ENCODE assay signal across 2 cellular contexts in genomic region chr1:53068314-53069084, GRCh38.
A peak's percentile ranks its signal among the peaks of the same experiment; 100 is the strongest.
TF ChIP-seq lines count a peak whose summit lies in the region.

No MANE protein-coding gene starts in this region.

TF ChIP-seq in HepG2, 621 proteins besides CTCF, POLR2A, EP300 and RAD21:
- TF ChIP-seq TP53 (CRISPR knock-in tag; conservative IDR thresholded peaks at IDR 0.05) (no peak), CEBPB (IDR thresholded peaks at IDR 0.05; ENCODE audit: borderline replicate concordance, low read depth, low read length) (peak; percentile 13; the same call in 1 of the 2 replicates), ZEB1 (IDR thresholded peaks at IDR 0.05; ENCODE audit: insufficient replicate concordance, low read depth) (no peak), CENPT (CRISPR knock-in tag; IDR thresholded peaks at IDR 0.05; ENCODE audit: low read depth) (no peak)

TF ChIP-seq in K562, 482 proteins besides CTCF, POLR2A, EP300 and RAD21:
- no peak for TF ChIP-seq ARID3A (IDR thresholded peaks at IDR 0.05; ENCODE audit: borderline replicate concordance, low read depth, low read length)
- peak; percentile 78 for TF ChIP-seq ATF3 (IDR thresholded peaks at IDR 0.05)
- no peak; the same call in 1 of the 2 replicates for TF ChIP-seq ATF3 (CRISPR knock-in tag; conservative IDR thresholded peaks at IDR 0.05)
- TF ChIP-seq TEAD4 (IDR thresholded peaks at IDR 0.05; ENCODE audit: low read length): peak; percentile 71
- TF ChIP-seq TEAD4 (CRISPR knock-in tag; IDR thresholded peaks at IDR 0.05; ENCODE audit: borderline replicate concordance): no peak
- peak; percentile 34; the same call in 1 of the 2 replicates for TF ChIP-seq CEBPB (tag; IDR thresholded peaks at IDR 0.05)
- TF ChIP-seq NCOR1 (IDR thresholded peaks at IDR 0.05): 0 out of 2 replicates have a peak, but pooled peaks have one; percentile 9
- 0 out of 2 replicates have a peak, but pooled peaks have one; percentile 23 for TF ChIP-seq ESRRA (IDR thresholded peaks at IDR 0.05; ENCODE audit: borderline replicate concordance, low read depth)
- TF ChIP-seq TCF3 (CRISPR knock-in tag; IDR thresholded peaks at IDR 0.05): peak; percentile 49
- TF ChIP-seq ZNF133 (CRISPR knock-in tag; IDR thresholded peaks at IDR 0.05): no peak
- TF ChIP-seq ATF4 (CRISPR knock-in tag; IDR thresholded peaks at IDR 0.05): no peak
- peak; percentile 43; the same call in 1 of the 2 replicates for TF ChIP-seq ARID1B (IDR thresholded peaks at IDR 0.05)
- peak; percentile 74 for TF ChIP-seq ZEB2 (IDR thresholded peaks at IDR 0.05)
- no peak for TF ChIP-seq KDM2B (CRISPR knock-in tag; IDR thresholded peaks at IDR 0.05)
- no peak for TF ChIP-seq BRCA1 (IDR thresholded peaks at IDR 0.05)
- TF ChIP-seq BRCA1 (CRISPR knock-in tag; IDR thresholded peaks at IDR 0.05): no peak
- TF ChIP-seq KLF10 (CRISPR knock-in tag; IDR thresholded peaks at IDR 0.05): no peak
- peak; percentile 79 for TF ChIP-seq CBFA2T3 (IDR thresholded peaks at IDR 0.05)
- TF ChIP-seq ZNF124 (CRISPR knock-in tag; IDR thresholded peaks at IDR 0.05): no peak
- TF ChIP-seq MYNN (IDR thresholded peaks at IDR 0.05): no peak
- no peak for TF ChIP-seq MYNN (CRISPR knock-in tag; IDR thresholded peaks at IDR 0.05)
- TF ChIP-seq MEIS2 (IDR thresholded peaks at IDR 0.05; ENCODE audit: partially characterized antibody): peak; percentile 32
- TF ChIP-seq THRA (IDR thresholded peaks at IDR 0.05): no peak
- no peak for TF ChIP-seq ZBTB1 (CRISPR knock-in tag; IDR thresholded peaks at IDR 0.05; ENCODE audit: borderline replicate concordance, low read depth)
- peak in 1 of 2 experiments; percentile 49; a peak in 2 of 4 replicates for TF ChIP-seq TRIM24 (IDR thresholded peaks at IDR 0.05)
- TF ChIP-seq CBFA2T2 (conservative IDR thresholded peaks at IDR 0.05): peak; percentile 75
- peak; percentile 81 for TF ChIP-seq CEBPG (CRISPR knock-in tag; IDR thresholded peaks at IDR 0.05)
- TF ChIP-seq CEBPG (tag; conservative IDR thresholded peaks at IDR 0.05 in 1 of 2, IDR thresholded peaks at IDR 0.05 in 1 of 2): peak in 1 of 2 experiments; percentile 79; a peak in 2 of 4 replicates
- TF ChIP-seq DDX20 (tag; IDR thresholded peaks at IDR 0.05; ENCODE audit: low read depth): no peak
- peak; percentile 47; the same call in 1 of the 2 replicates for TF ChIP-seq SOX6 (IDR thresholded peaks at IDR 0.05)
- no peak for TF ChIP-seq HDAC2 (IDR thresholded peaks at IDR 0.05)
- TF ChIP-seq GTF2A2 (tag; IDR thresholded peaks at IDR 0.05): no peak
- peak; percentile 77; the same call in 1 of the 2 replicates for TF ChIP-seq CTBP1 (IDR thresholded peaks at IDR 0.05; ENCODE audit: borderline replicate concordance)
- no peak for TF ChIP-seq HNRNPH1 (optimal IDR thresholded peaks at IDR 0.05; ENCODE audit: low read depth, low read length)
- TF ChIP-seq TAL1 (IDR thresholded peaks at IDR 0.05): peak; percentile 73
